9 cellular contexts compared by ENCODE assay signal in genomic region chr18:32308493-32309120, GRCh38.
A peak's percentile ranks its signal among the peaks of the same experiment; 100 is the strongest.
DNase-seq lines count a peak whose midpoint lies in the region; ATAC-seq, FAIRE-seq and TF ChIP-seq lines count a peak whose summit lies in the region.
"Had no signal": no experiment of that assay in that cellular context is flagged by ENCODE, and none has a peak within 500 bp of the region (broad histone marks: within the 10 kb centered on the region; RNA-seq: fewer than 3 reads in every experiment).

No MANE protein-coding gene starts in this region.

- H4K20me1 ChIP-seq in MM.1S (ENCODE audit: insufficient read depth, low read length), result no peaks in the 10 kb centered on the region

- CTCF ChIA-PET in MCF 10A (lab: Yijun Ruan, JAX), result interaction anchor here (0.7 to 1.8 kb wide), 8 partner anchors 10 to 162 kb away, joined by 3 to 6 read pairs (median 3); partner anchors contain the start of gene GAREM1

- TF ChIP-seq POLR2A in uterus (IDR thresholded peaks at IDR 0.05), result no peak

- no peak for ATAC-seq in HG03159 (IDR thresholded peaks at IDR 0.05; ENCODE audit: unreplicated experiment)

- no peak for FAIRE-seq in HTR-8/SVneo (lab: Jason Lieb, UNC)
- FAIRE-seq in islet of Langerhans (lab: Jason Lieb, UNC), result peak; percentile 5
- no peak for FAIRE-seq in GM19239 (lab: Jason Lieb, UNC)

- H3K4me1 ChIP-seq in uterus (no peaks in the 10 kb centered on the region), MM.1S (ENCODE audit: low read length) (peaks cover 9% of the 10 kb centered on the region; the same call in 1 of the 2 replicates)

- POLR2A ChIA-PET in MCF 10A (lab: Yijun Ruan, JAX), result interaction anchor here (0.6 to 3.2 kb wide), 12 partner anchors 9 to 161 kb away, joined by 3 to 34 read pairs (median 3); partner anchors contain the start of gene GAREM1

- H3K27ac Mint-ChIP-seq in MCF 10A (ENCODE audit: low read depth, unreplicated experiment), result peak overlapping the region; percentile 49
- H3K27ac Mint-ChIP-seq: activated B cell treated with CpG ODN at 0.5 μM for 24 hours had no signal

- H3K36me3 ChIP-seq in uterus, result no peaks in the 10 kb centered on the region
- H3K36me3 ChIP-seq in MM.1S (replicated peaks; ENCODE audit: insufficient read depth, low read length), result no peaks in the 10 kb centered on the region

- no peak overlapping the region for H3K4me2 ChIP-seq in MM.1S (ENCODE audit: low read depth, low read length)

- intact Hi-C loops in MCF 10A (cut with micrococcal nuclease) (loop anchor here (2.0 kb wide), 1 partner anchor 74 kb away; no protein-coding TSS in a partner anchor), uterus (cut with DNase I; ENCODE audit: low total_unique reads) (no loop called here)

- H3K27ac ChIP-seq in uterus (peak overlapping the region; percentile 75), MM.1S (ENCODE audit: low read length) (no peak overlapping the region)

- H2AFZ ChIP-seq in MM.1S (ENCODE audit: low read length), result no peak overlapping the region

- TF ChIP-seq CTCF in MCF 10A (IDR thresholded peaks at IDR 0.05; ENCODE audit: unreplicated experiment), result no peak
- TF ChIP-seq CTCF in uterus (IDR thresholded peaks at IDR 0.05), result no peak
- no peak for TF ChIP-seq CTCF in MM.1S (IDR thresholded peaks at IDR 0.05; ENCODE audit: low read length)

- H3K9me3 ChIP-seq in uterus (no peaks in the 10 kb centered on the region), MM.1S (replicated peaks; ENCODE audit: insufficient read depth, low read length) (no peaks in the 10 kb centered on the region)

- H3K27me3 ChIP-seq in uterus (no peaks in the 10 kb centered on the region), MM.1S (replicated peaks; ENCODE audit: insufficient read depth, low read length) (no peaks in the 10 kb centered on the region)

- peaks cover 19% of the 10 kb centered on the region for H3K4me1 Mint-ChIP-seq in MCF 10A (ENCODE audit: insufficient read depth, unreplicated experiment)
- H3K4me1 Mint-ChIP-seq: activated B cell treated with CpG ODN at 0.5 μM for 24 hours had no signal

- H3K79me2 ChIP-seq in MM.1S (ENCODE audit: low read length), result no peaks in the 10 kb centered on the region

- H3K4me3 Mint-ChIP-seq in MCF 10A (ENCODE audit: unreplicated experiment), result no peak overlapping the region
- H3K4me3 Mint-ChIP-seq: activated B cell treated with CpG ODN at 0.5 μM for 24 hours had no signal

- H3K4me3 ChIP-seq in uterus, result no peak overlapping the region
- H3K4me3 ChIP-seq in MM.1S (ENCODE audit: low read length), result no peak overlapping the region

- no peaks in the 10 kb centered on the region for H3K9me2 ChIP-seq in MM.1S (replicated peaks; ENCODE audit: insufficient read depth, low read length)

- peaks cover 21% of the 10 kb centered on the region for H3K36me3 Mint-ChIP-seq in MCF 10A (ENCODE audit: insufficient read depth, unreplicated experiment)

- DNase-seq in HTR-8/SVneo (ENCODE audit: insufficient read length, low spot score) (peak; percentile 5), MCF 10A (ENCODE audit: unreplicated experiment) (peak; percentile 93), uterus (peak; percentile 40 to 57), GM19239 (ENCODE audit: insufficient read length, low spot score) (no peak), MM.1S (no peak)
- DNase-seq: activated B cell treated with CpG ODN at 0.5 μM for 24 hours, midbrain had no signal

- H3K9me3 Mint-ChIP-seq in MCF 10A (ENCODE audit: unreplicated experiment), result no peaks in the 10 kb centered on the region
- H3K9me3 Mint-ChIP-seq: activated B cell treated with CpG ODN at 0.5 μM for 24 hours had no signal

- H3K9ac ChIP-seq in MM.1S (ENCODE audit: low read length), result no peak overlapping the region

- H3K27me3 Mint-ChIP-seq in MCF 10A (ENCODE audit: insufficient read depth, unreplicated experiment), result no peaks in the 10 kb centered on the region
- H3K27me3 Mint-ChIP-seq: activated B cell treated with CpG ODN at 0.5 μM for 24 hours had no signal

- H3F3A ChIP-seq in MM.1S (ENCODE audit: insufficient read depth, low read length), result no peaks in the 10 kb centered on the region

- BruUV-seq in MCF 10A (replicated peaks; lab: Mats Ljungman, UMichigan), result TSS peak; percentile 90

Comparison
In these comparisons a context has a peak if more than half of its experiments do, and no peak if none do; other contexts are left out.
1. DNase-seq: peak in HTR-8/SVneo (single experiment), MCF 10A (single experiment) and uterus (2 of 2); none in GM19239 (single experiment) and MM.1S (single experiment).